15 cellular contexts compared by ENCODE assay signal in genomic region chr7:114310344-114311118, GRCh38.
DNase-seq lines count a peak whose midpoint lies in the region; ATAC-seq and TF ChIP-seq lines count a peak whose summit lies in the region.
"Had no signal": no experiment of that assay in that cellular context is flagged by ENCODE, and none has a peak within 500 bp of the region (broad histone marks: within the 10 kb centered on the region; RNA-seq: fewer than 3 reads in every experiment).

No MANE protein-coding gene starts in this region.

- in situ Hi-C loops in ACHN (cut with HindIII; ENCODE audit: low pct_ligation_motif_present, low pct_unique_long_range_greater_than_20kb, low sequenced_read_pairs): no loop called here
- in situ Hi-C loops in GM13977 (cut with MboI; ENCODE audit: low pct_unique_long_range_greater_than_20kb, low sequenced_read_pairs, unreplicated experiment): no loop called here

- peak; percentile 15 for DNase-seq in ACHN
- no peak for DNase-seq in GM13977 (ENCODE audit: low spot score)
- peak; percentile 4 for DNase-seq in NCI-H446 treated with DMSO at 0.1 percent for 48 hours (lab: John Stamatoyannopoulos, UW)
- no peak for DNase-seq in epithelial cell of proximal tubule (ENCODE audit: low read depth)
- DNase-seq in NCI-H2081 treated with DMSO at 0.1 percent for 48 hours (lab: John Stamatoyannopoulos, UW): no peak
- DNase-seq: activated CD4-positive, alpha-beta T cell treated with anti-CD3 and anti-CD28 coated beads, Interleukin-2, amount 10 ng/mL, durations not matched to agents 24 days and 14 days; heart left ventricle; left ventricle myocardium inferior; MV-4-11 had no signal

- ATAC-seq in GM19023 (IDR thresholded peaks at IDR 0.05; ENCODE audit: unreplicated experiment): no peak
- no peak for ATAC-seq in GM18517 (IDR thresholded peaks at IDR 0.05; ENCODE audit: unreplicated experiment)
- no peak for ATAC-seq in GM21717 (IDR thresholded peaks at IDR 0.05; ENCODE audit: unreplicated experiment)
- ATAC-seq: activated T-helper 17 cell treated with anti-CD3 and anti-CD28 coated beads, Interleukin-2, amount 50 U/mL, for 72 hours; heart left ventricle; natural killer cell treated with Interleukin-12 subunit alpha and Interleukin-12 subunit beta and Interleukin-15 and Interleukin-18, amount 100 ng/mL, for 72 hours; sciatic nerve had no signal

- no peak overlapping the region for H3K4me3 ChIP-seq in epithelial cell of proximal tubule (ENCODE audit: low read depth, low read length)
- H3K4me3 ChIP-seq: heart left ventricle, left ventricle myocardium inferior had no signal

- TF ChIP-seq CTCF in GM13977 (IDR thresholded peaks at IDR 0.05; ENCODE audit: extremely low read depth, insufficient read depth, missing control alignments): peak; percentile 19
- peak; percentile 40 for TF ChIP-seq CTCF in epithelial cell of proximal tubule (conservative IDR thresholded peaks at IDR 0.05; ENCODE audit: low read depth, low read length)

Comparison
In these comparisons a context has a peak if more than half of its experiments do, and no peak if none do; other contexts are left out.
1. DNase-seq: peak in ACHN (single experiment) and NCI-H446 treated with DMSO at 0.1 percent for 48 hours (single experiment); none in GM13977 (single experiment), epithelial cell of proximal tubule (single experiment) and NCI-H2081 treated with DMSO at 0.1 percent for 48 hours (single experiment).